Comparison of ENCODE assay signal across 8 cellular contexts in genomic region chr1:162790303-162790984, GRCh38. TPM values are rescaled to one million over a fixed set of nuclear protein-coding genes. Genes with fewer than 3 reads are reported as not detected.
DNase-seq lines count a peak whose midpoint lies in the region; ATAC-seq, FAIRE-seq and TF ChIP-seq lines count a peak whose summit lies in the region.
"Not testable (repeated sequence)": the region's sequence is repeated elsewhere in the genome, so short reads cannot be mapped to it uniquely, and the experiment has no call there.

Gene HSD17B7, plus strand, starts transcription at chr1:162790702. Its CDS starts 99 bp downstream, at chr1:162790801.

- peak; percentile 99 for ATAC-seq in HG03432 (IDR thresholded peaks at IDR 0.05; ENCODE audit: unreplicated experiment)

- H3K4me1 ChIP-seq in kidney (ENCODE audit: control insufficient read depth in 1 of 2, insufficient read depth in 1 of 2, low read depth in 1 of 2, low read length in 2 of 2): not testable (repeated sequence)

- peak; percentile 96 for FAIRE-seq in kidney (lab: Jason Lieb, UNC)

- intact Hi-C loops in kidney (cut with DNase I): not testable (repeated sequence)

- peak within 1 kb of the TSS; percentile 64 to 73 for H3K4me3 ChIP-seq in kidney (ENCODE audit: low read length in 2 of 2)

- H3K27ac ChIP-seq in kidney (ENCODE audit: low read depth in 2 of 2, low read length in 2 of 2): peak within 1 kb of the TSS; percentile 92

- TF ChIP-seq POLR2A in GM19193 (IDR thresholded peaks at IDR 0.05; ENCODE audit: extremely low read depth, insufficient read depth, insufficient read length): peak; percentile 53

- H3K9me3 ChIP-seq in kidney (ENCODE audit: control insufficient read depth in 1 of 2, low read length in 2 of 2): not testable (repeated sequence)

- not testable (repeated sequence) for TF ChIP-seq CTCF in kidney (IDR thresholded peaks at IDR 0.05; ENCODE audit: borderline replicate concordance, extremely low read depth, insufficient read depth)

- peak within 1 kb of the TSS in 1 of 2 donors; percentile 80 for H3K9ac ChIP-seq in kidney (ENCODE audit: low read length in 2 of 2)

- H3K36me3 ChIP-seq in kidney (ENCODE audit: control insufficient read depth in 1 of 2, insufficient read depth in 2 of 2, low read length in 2 of 2): not testable (repeated sequence)

- peak; percentile 35 to 49 for DNase-seq in AML-193 (lab: John Stamatoyannopoulos, UW)
- peak; percentile 75 for DNase-seq in NCI-H460 (ENCODE audit: extremely low read depth, low read depth)
- peak; percentile 60 for DNase-seq in activated CD4-positive, alpha-beta T cell treated with anti-CD3 and anti-CD28 coated beads for 1 hour
- DNase-seq in cerebellum (ENCODE audit: low spot score): peak; percentile 57
- peak; percentile 91 for DNase-seq in kidney
- peak; percentile 79 for DNase-seq in stimulated activated CD4-positive, alpha-beta T cell treated with anti-CD3 and anti-CD28 coated beads, Interleukin-15, amount 100 ng/mL, for 24 hours

RNA-seq across cellular contexts. Expression of gene HSD17B7, which starts in this region (rescaled TPM):
- total RNA-seq in NCI-H460 (2014; rRNA removed; shearing (Covaris generic)): 10.4 and 12.1 TPM in 2 replicates
- 24.5 and 42.7 TPM in 2 replicates for polyA plus RNA-seq in NCI-H460 (2014; cell fraction: nucleus; rRNA removed)
- 24.4 TPM for total RNA-seq in cerebellum
- 10.8 TPM for total RNA-seq in kidney
- polyA plus RNA-seq in kidney (ENCODE audit: insufficient read depth, low read depth, low replicate concordance): 12.8 TPM

Comparison
In these comparisons a context has a peak if more than half of its experiments do, and no peak if none do; other contexts are left out.
1. Peak in every context shown above with its lines: DNase-seq, ATAC-seq, H3K4me3 ChIP-seq and H3K27ac ChIP-seq.